26 cellular contexts compared by ENCODE assay signal in genomic region chr5:9582406-9582805, GRCh38. TPM values are rescaled to one million over a fixed set of nuclear protein-coding genes. Genes with fewer than 3 reads are reported as not detected.
"Had no signal": no experiment of that assay in that cellular context is flagged by ENCODE, and none has a peak within 500 bp of the region (broad histone marks: within the 10 kb centered on the region; RNA-seq: fewer than 3 reads in every experiment).

No MANE protein-coding gene starts in this region.

- H3K27me3 ChIP-seq: Peyer's patch had no signal

- ATAC-seq: activated CD8-positive, alpha-beta memory T cell treated with anti-CD3 and anti-CD28 coated beads, Interleukin-2, amount 10 ng/mL, durations not matched to agents 7 days and 5 days; T-helper 17 cell had no signal

- H3K9me3 ChIP-seq: Peyer's patch had no signal

- H3K36me3 ChIP-seq: Peyer's patch had no signal

- H3K27ac ChIP-seq: Peyer's patch had no signal

- DNase-seq: activated B cell treated with CpG ODN at 0.5 μM for 24 hours; activated CD4-positive, alpha-beta T cell treated with anti-CD3 and anti-CD28 coated beads for 1 hour; activated CD4-positive, alpha-beta T cell treated with anti-CD3 and anti-CD28 coated beads, Interleukin-2, amount 10 ng/mL, durations not matched to agents 24 days and 14 days; activated CD4-positive, alpha-beta T cell treated with anti-CD3 and anti-CD28 coated beads, Interleukin-2, amount 50 U/mL, for 48 hours; activated CD8-positive, alpha-beta memory T cell treated with anti-CD3 and anti-CD28 coated beads, Interleukin-2, amount 10 ng/mL, durations not matched to agents 7 days and 5 days; activated effector memory CD4-positive, alpha-beta T cell treated with Interleukin-2 at 50 U/mL for 16 hours; activated naive CD4-positive, alpha-beta T cell; activated T-cell treated with anti-CD3 and anti-CD28 coated beads, Interleukin-2, amount 50 U/mL, for 24 hours; amygdala; Karpas-422; NCI-H1105 treated with DMSO at 0.1 percent for 48 hours; NCI-H1436 treated with DMSO at 0.1 percent for 48 hours; NCI-H187; NCI-H2081; NCI-H510A treated with DMSO at 0.1 percent for 48 hours; NCI-H69; NK-92 treated with Interleukin-12 subunit alpha and Interleukin-12 subunit beta, amount 100 ng/mL, for 24 hours; OCI-M1; Peyer's patch; SHP77 treated with DMSO at 0.1 percent for 48 hours; T-helper 17 cell; T-helper 9 cell had no signal

- H3K4me1 ChIP-seq: Peyer's patch had no signal

- H3K4me3 ChIP-seq: Peyer's patch had no signal

RNA-seq across cellular contexts. Expression of gene SEMA5A, which starts 36.5 kb away (rescaled TPM):
- total RNA-seq: activated B cell treated with CpG ODN at 0.5 μM for 24 hours; activated CD4-positive, alpha-beta T cell treated with anti-CD3 and anti-CD28 coated beads, Interleukin-2, amount 10 ng/mL, durations not matched to agents 24 days and 14 days; activated T-helper 1 cell treated with anti-CD3 and anti-CD28 coated beads, Interleukin-12 subunit alpha, Interleukin-12 subunit beta, Interleukin-2, Interleukin-4 antibody, amounts not matched to agents 30 ng/mL and 10 ng/mL and 1 ng/mL, durations not matched to agents 14 hours and 24 hours and 36 hours had no signal

RNA-seq across cellular contexts. Expression of gene TAS2R1, which starts 47.7 kb away (rescaled TPM):
- total RNA-seq: activated B cell treated with CpG ODN at 0.5 μM for 24 hours; activated CD4-positive, alpha-beta T cell treated with anti-CD3 and anti-CD28 coated beads, Interleukin-2, amount 10 ng/mL, durations not matched to agents 24 days and 14 days; activated CD8-positive, alpha-beta memory T cell treated with anti-CD3 and anti-CD28 coated beads, Interleukin-2, amount 10 ng/mL, durations not matched to agents 7 days and 5 days; activated T-helper 1 cell treated with anti-CD3 and anti-CD28 coated beads, Interleukin-12 subunit alpha, Interleukin-12 subunit beta, Interleukin-2, Interleukin-4 antibody, amounts not matched to agents 30 ng/mL and 10 ng/mL and 1 ng/mL, durations not matched to agents 14 hours and 24 hours and 36 hours; astrocyte; cardiac septum; Peyer's patch; SK-MEL-5; T-helper 17 cell had no signal
